1 cellular context compared by ENCODE assay signal in genomic region chr6:49570474-49571079, GRCh38.
TF ChIP-seq lines count a peak whose summit lies in the region.

No MANE protein-coding gene starts in this region.

TF ChIP-seq in GM23338, 12 proteins besides CTCF, POLR2A, EP300 and RAD21 (continued from another document):
- TF ChIP-seq REST (IDR thresholded peaks at IDR 0.05; ENCODE audit: unreplicated experiment): no peak
